11 cellular contexts compared by ENCODE assay signal in genomic region chr10:74598891-74599566, GRCh38.
A peak's percentile ranks its signal among the peaks of the same experiment; 100 is the strongest.
DNase-seq lines count a peak whose midpoint lies in the region; ATAC-seq, FAIRE-seq and TF ChIP-seq lines count a peak whose summit lies in the region.
"Had no signal": no experiment of that assay in that cellular context is flagged by ENCODE, and none has a peak within 500 bp of the region (broad histone marks: within the 10 kb centered on the region; RNA-seq: fewer than 3 reads in every experiment).

No MANE protein-coding gene starts in this region.

- TF ChIP-seq CTCF in GM13976 (IDR thresholded peaks at IDR 0.05; ENCODE audit: borderline replicate concordance, control extremely low read depth, extremely low read depth, insufficient read depth, missing control alignments): no peak
- no peak for TF ChIP-seq CTCF in HFFc6 (IDR thresholded peaks at IDR 0.05)
- TF ChIP-seq CTCF in astrocyte (IDR thresholded peaks at IDR 0.05; ENCODE audit: insufficient read depth, low read depth, low read length): no peak
- TF ChIP-seq CTCF in nephron (IDR thresholded peaks at IDR 0.05; ENCODE audit: unreplicated experiment in 3 of 3): no peak

- H3K36me3 ChIP-seq in astrocyte (ENCODE audit: insufficient read depth, low read length): no peaks in the 10 kb centered on the region

- no peaks in the 10 kb centered on the region for H3K79me2 ChIP-seq in astrocyte (ENCODE audit: insufficient read depth, low read length)

- ATAC-seq in HG02981 (IDR thresholded peaks at IDR 0.05; ENCODE audit: unreplicated experiment) (no peak), HG02938 (IDR thresholded peaks at IDR 0.05; ENCODE audit: unreplicated experiment) (no peak)

- no peaks in the 10 kb centered on the region for H3K9me3 ChIP-seq in astrocyte (ENCODE audit: insufficient read depth, low read depth, low read length)

- H3K27me3 Mint-ChIP-seq in HFFc6 (ENCODE audit: insufficient read depth): no peaks in the 10 kb centered on the region
- no peaks in the 10 kb centered on the region for H3K27me3 Mint-ChIP-seq in astrocyte (ENCODE audit: low read depth, unreplicated experiment)
- H3K27me3 Mint-ChIP-seq in nephron (ENCODE audit: low read depth): no peaks in the 10 kb centered on the region

- no peaks in the 10 kb centered on the region for H3K4me1 ChIP-seq in astrocyte (ENCODE audit: insufficient read depth, low read length)

- no peak overlapping the region for H3K4me2 ChIP-seq in astrocyte (ENCODE audit: low read length)

- no peak overlapping the region for H2AFZ ChIP-seq in astrocyte (ENCODE audit: low read depth, low read length)

- no peak overlapping the region for H3K4me3 ChIP-seq in astrocyte (ENCODE audit: insufficient read depth, low read depth, low read length)

- no peaks in the 10 kb centered on the region for H4K20me1 ChIP-seq in astrocyte (ENCODE audit: insufficient read depth, low read length)

- H3K9ac ChIP-seq in astrocyte (ENCODE audit: low read length): no peak overlapping the region

- DNase-seq in GM13976 (ENCODE audit: low spot score) (peak; percentile 22), HFFc6 (no peak), astrocyte (ENCODE audit: low read depth) (peak; percentile 14), hypothalamus (lab: John Stamatoyannopoulos, UW) (no peak), SK-N-DZ (ENCODE audit: low spot score) (no peak)
- DNase-seq: COR-L47, Kasumi-1, kidney glomerular epithelial cell had no signal

- H3K27ac Mint-ChIP-seq in HFFc6: peak overlapping the region; percentile 56
- H3K27ac Mint-ChIP-seq in astrocyte (ENCODE audit: unreplicated experiment): no peak overlapping the region
- H3K27ac Mint-ChIP-seq in nephron: peak overlapping the region; percentile 7 to 82 (median 61)

- no peaks in the 10 kb centered on the region for H3K27me3 ChIP-seq in astrocyte (ENCODE audit: insufficient read depth, low read length)

- peaks cover 24% of the 10 kb centered on the region for H3K4me1 Mint-ChIP-seq in HFFc6 (ENCODE audit: low read depth)
- no peaks in the 10 kb centered on the region for H3K4me1 Mint-ChIP-seq in astrocyte (ENCODE audit: low read depth, unreplicated experiment)
- peaks cover 15% of the 10 kb centered on the region for H3K4me1 Mint-ChIP-seq in nephron

- H3K36me3 Mint-ChIP-seq in HFFc6 (ENCODE audit: low read depth) (peaks cover 19% of the 10 kb centered on the region), astrocyte (ENCODE audit: low read depth, unreplicated experiment) (peaks cover 8% of the 10 kb centered on the region), nephron (ENCODE audit: low read depth) (peaks cover 8% of the 10 kb centered on the region)

- in situ Hi-C loops in GM13976 (cut with MboI; ENCODE audit: low sequenced_read_pairs, unreplicated experiment): no loop called here

- H3K4me3 Mint-ChIP-seq in HFFc6: peak overlapping the region; percentile 64
- no peak overlapping the region for H3K4me3 Mint-ChIP-seq in astrocyte (ENCODE audit: unreplicated experiment)
- H3K4me3 Mint-ChIP-seq in nephron: no peak overlapping the region

- no peak for FAIRE-seq in astrocyte (lab: Jason Lieb, UNC)

- H3K27ac ChIP-seq in astrocyte (ENCODE audit: low read depth, low read length): no peak overlapping the region

- H3K9me3 Mint-ChIP-seq in HFFc6 (peaks cover 5% of the 10 kb centered on the region), astrocyte (ENCODE audit: unreplicated experiment) (peaks cover 6% of the 10 kb centered on the region), nephron (peaks cover 8% of the 10 kb centered on the region)

Comparison
In these comparisons a context has a peak if more than half of its experiments do, and no peak if none do; other contexts are left out.
1. DNase-seq: peak in GM13976 (single experiment) and astrocyte (single experiment); none in HFFc6 (single experiment), hypothalamus (0 of 51) and SK-N-DZ (single experiment).